8 cellular contexts compared by ENCODE assay signal in the genomic region with DNA sequence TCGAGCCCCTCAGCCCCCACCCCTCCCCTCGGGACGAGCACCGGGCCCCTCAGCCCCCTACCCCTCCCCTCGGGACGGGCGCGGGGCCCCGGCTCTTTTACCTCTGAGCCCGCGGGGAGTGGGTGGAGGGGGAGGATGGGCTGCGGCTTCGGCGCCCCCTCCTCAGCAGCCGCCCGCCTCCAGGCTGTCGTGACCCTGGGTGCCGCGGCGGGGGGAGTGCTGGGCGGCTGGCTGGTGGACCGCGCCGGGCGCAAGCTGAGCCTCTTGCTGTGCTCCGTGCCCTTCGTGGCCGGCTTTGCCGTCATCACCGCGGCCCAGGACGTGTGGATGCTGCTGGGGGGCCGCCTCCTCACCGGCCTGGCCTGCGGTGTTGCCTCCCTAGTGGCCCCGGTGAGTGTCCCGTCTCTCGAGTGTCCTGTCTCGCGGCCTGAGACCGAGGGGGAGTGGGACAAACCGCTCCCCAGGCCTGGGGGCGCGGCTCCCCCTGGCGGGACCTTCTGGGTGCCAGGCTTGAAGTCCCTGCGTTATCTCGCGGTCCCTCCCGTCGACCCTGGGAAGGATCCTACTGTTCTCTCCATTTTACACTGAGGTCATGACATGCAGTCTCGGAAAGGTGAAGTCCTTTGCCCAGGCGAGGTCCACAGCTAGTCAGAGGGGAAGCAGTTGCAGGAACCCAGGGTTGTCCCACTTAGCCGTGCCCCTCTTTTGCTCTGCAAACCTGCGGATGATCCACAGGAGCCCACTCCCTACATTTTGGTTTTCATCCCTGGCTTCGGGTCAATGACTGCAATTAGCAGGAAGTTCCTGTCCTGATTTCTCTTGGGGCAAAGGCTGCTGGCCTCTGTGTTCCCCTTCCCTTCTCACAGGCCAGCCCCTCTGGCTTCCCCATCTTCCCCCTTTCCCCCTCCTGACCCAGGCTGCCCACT. TPM values are rescaled to one million over a fixed set of nuclear protein-coding genes. Genes with fewer than 3 reads are reported as not detected.
DNase-seq lines count a peak whose midpoint lies in the region; ATAC-seq and TF ChIP-seq lines count a peak whose summit lies in the region.

No MANE protein-coding gene starts in this region.

- peaks cover 23% of the 10 kb centered on the region for H3K4me1 Mint-ChIP-seq in brain

- peak; percentile 23 for DNase-seq in activated gamma-delta T cell treated with Interleukin-2 at 50 U/mL for 16 hours
- no peak for DNase-seq in activated gamma-delta T cell (lab: John Stamatoyannopoulos, UW)
- DNase-seq in RPMI8226, result peak; percentile 59
- peak; percentile 77 for DNase-seq in islet precursor cell
- DNase-seq in stimulated activated CD4-positive, alpha-beta T cell treated with anti-CD3 and anti-CD28 coated beads, Interleukin-15, amount 100 ng/mL, for 24 hours, result peak; percentile 38

- ATAC-seq in GM21526 (IDR thresholded peaks at IDR 0.05; ENCODE audit: low FRiP score, unreplicated experiment) (no peak), GM18867 (IDR thresholded peaks at IDR 0.05; ENCODE audit: unreplicated experiment) (no peak)

- no peaks in the 10 kb centered on the region for H3K9me3 Mint-ChIP-seq in brain

- no peaks in the 10 kb centered on the region for H3K27me3 Mint-ChIP-seq in brain

- H3K4me3 Mint-ChIP-seq in brain, result peak overlapping the region; percentile 85 to 89 (median 88)

- peaks cover 3% of the 10 kb centered on the region for H3K36me3 Mint-ChIP-seq in brain

- peak overlapping the region; percentile 51 to 88 (median 76) for H3K27ac Mint-ChIP-seq in brain

- peak; percentile 49 to 75 for TF ChIP-seq CTCF in brain (conservative IDR thresholded peaks at IDR 0.05)

RNA-seq across cellular contexts. Expression of gene SLC2A8, which starts 1.0 kb away (rescaled TPM):
- polyA plus RNA-seq in brain (ENCODE audit: insufficient read depth, low read depth, low replicate concordance), result 23.4 TPM

RNA-seq across cellular contexts. Expression of gene ZNF79, which starts 26.2 kb away (rescaled TPM):
- 6.6 TPM for polyA plus RNA-seq in brain (ENCODE audit: insufficient read depth, low read depth, low replicate concordance)

RNA-seq across cellular contexts. Expression of gene RPL12, which starts 53.2 kb away (rescaled TPM):
- polyA plus RNA-seq in brain (ENCODE audit: insufficient read depth, low read depth, low replicate concordance), result 3,352 TPM

RNA-seq across cellular contexts. Expression of gene LRSAM1, which starts 53.3 kb away (rescaled TPM):
- polyA plus RNA-seq in brain (ENCODE audit: insufficient read depth, low read depth, low replicate concordance), result 29.4 TPM
